Comparison of ENCODE assay signal across 11 cellular contexts in the genomic region with DNA sequence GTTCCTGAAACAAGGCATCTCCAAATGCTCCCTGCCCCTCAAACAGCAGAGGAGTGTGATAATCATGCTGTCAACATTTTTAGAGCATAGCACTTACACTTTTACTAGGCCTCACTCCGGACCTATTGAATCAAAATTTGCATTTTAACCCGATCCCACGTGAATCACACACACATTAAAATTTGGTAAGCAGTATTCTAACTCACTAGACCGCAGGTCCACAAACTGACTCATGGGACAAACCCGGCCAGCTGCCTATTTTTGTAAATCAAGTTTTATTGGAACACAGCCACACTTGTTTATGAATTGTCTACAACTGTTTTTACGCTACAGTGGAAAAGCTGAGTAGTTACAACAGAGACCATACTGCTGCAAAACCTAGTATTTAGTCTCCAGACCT. TPM values are rescaled to one million over a fixed set of nuclear protein-coding genes. Genes with fewer than 3 reads are reported as not detected.
DNase-seq lines count a peak whose midpoint lies in the region; TF ChIP-seq lines count a peak whose summit lies in the region.
"Had no signal": no experiment of that assay in that cellular context is flagged by ENCODE, and none has a peak within 500 bp of the region (broad histone marks: within the 10 kb centered on the region; RNA-seq: fewer than 3 reads in every experiment).

No MANE protein-coding gene starts in this region.

- H3K36me3 Mint-ChIP-seq in HFFc6 (ENCODE audit: low read depth): peaks cover 33% of the 10 kb centered on the region

- H3K4me3 ChIP-seq in mammary epithelial cell (replicated peaks in 1 of 3; ENCODE audit: insufficient read depth in 1 of 3, low read depth in 2 of 3, low read length in 3 of 3): no peak overlapping the region
- H3K4me3 ChIP-seq in right atrium auricular region: no peak overlapping the region

- H3K27ac ChIP-seq in mammary epithelial cell (ENCODE audit: insufficient read depth, low read depth, low read length) (no peak overlapping the region), right atrium auricular region (peak overlapping the region; percentile 76 to 84), temporal lobe (ENCODE audit: low read depth, low read length) (peak overlapping the region; percentile 84)
- H3K27ac ChIP-seq: KMS-11 had no signal

- no peaks in the 10 kb centered on the region for H3K9me3 ChIP-seq in mammary epithelial cell (replicated peaks; ENCODE audit: insufficient read depth, low read length)
- no peaks in the 10 kb centered on the region for H3K9me3 ChIP-seq in right atrium auricular region

- no peaks in the 10 kb centered on the region; the same call in 1 of the 2 replicates for H3K27me3 Mint-ChIP-seq in HFFc6 (ENCODE audit: insufficient read depth)
- H3K27me3 Mint-ChIP-seq: activated B cell treated with CpG ODN at 0.5 μM for 24 hours had no signal

- H4K20me1 ChIP-seq in mammary epithelial cell (ENCODE audit: insufficient read depth, low read length): no peaks in the 10 kb centered on the region

- H3K9ac ChIP-seq in mammary epithelial cell (ENCODE audit: insufficient read depth, low read length): no peak overlapping the region
- H3K9ac ChIP-seq: KMS-11 had no signal

- no peak for TF ChIP-seq CTCF in HFFc6 (IDR thresholded peaks at IDR 0.05)
- no peak for TF ChIP-seq CTCF in mammary epithelial cell (conservative IDR thresholded peaks at IDR 0.05 in 1 of 2, IDR thresholded peaks at IDR 0.05 in 1 of 2; ENCODE audit: extremely low read depth in 1 of 2, insufficient read depth in 1 of 2, low read depth in 1 of 2, low read length in 2 of 2)
- no peak for TF ChIP-seq CTCF in right atrium auricular region (IDR thresholded peaks at IDR 0.05)

- DNase-seq in HFFc6: peak; percentile 64
- DNase-seq in mammary epithelial cell: peak; percentile 8
- no peak for DNase-seq in right atrium auricular region (ENCODE audit: low spot score)
- DNase-seq in C1 segment of cervical spinal cord (lab: John Stamatoyannopoulos, UW): no peak
- DNase-seq in inferior parietal cortex (ENCODE audit: extremely low spot score): no peak
- no peak for DNase-seq in NCI-H69 (lab: John Stamatoyannopoulos, UW)
- DNase-seq: activated B cell treated with CpG ODN at 0.5 μM for 24 hours, DMS 273 treated with DMSO at 0.1 percent for 48 hours, left colon had no signal

- no peak overlapping the region for H2AFZ ChIP-seq in mammary epithelial cell (ENCODE audit: low read depth, low read length)

- dilution Hi-C loops in mammary epithelial cell (cut with HindIII; ENCODE audit: low sequenced_read_pairs): loop anchor here (25.0 kb wide), 1 partner anchor 661 kb away; no protein-coding TSS in a partner anchor

- no peak overlapping the region for H3K4me3 Mint-ChIP-seq in HFFc6
- H3K4me3 Mint-ChIP-seq: activated B cell treated with CpG ODN at 0.5 μM for 24 hours had no signal

- CTCF ChIA-PET in mammary epithelial cell (lab: Charles Lee; ENCODE audit: low non-redundant PET): no interaction called here

- peaks cover 36% of the 10 kb centered on the region for H3K4me1 Mint-ChIP-seq in HFFc6 (ENCODE audit: low read depth)
- H3K4me1 Mint-ChIP-seq: activated B cell treated with CpG ODN at 0.5 μM for 24 hours had no signal

- in situ Hi-C loops in mammary epithelial cell (cut with MboI; ENCODE audit: low sequenced_read_pairs in 2 of 2): loop anchor here in 1 of 2 donors (25.0 kb wide), 1 partner anchor 661 kb away; no protein-coding TSS in a partner anchor

- H3K4me1 ChIP-seq in mammary epithelial cell (ENCODE audit: insufficient read depth, low read length) (peaks cover 7% of the 10 kb centered on the region), right atrium auricular region (peaks cover 0 to 37% of the 10 kb centered on the region in 2 donors)

- H3K9me3 Mint-ChIP-seq in HFFc6: no peaks in the 10 kb centered on the region
- H3K9me3 Mint-ChIP-seq: activated B cell treated with CpG ODN at 0.5 μM for 24 hours had no signal

- H3K36me3 ChIP-seq in mammary epithelial cell (ENCODE audit: insufficient read depth, low read length): peaks cover 13% of the 10 kb centered on the region
- H3K36me3 ChIP-seq in right atrium auricular region: peaks cover 25% of the 10 kb centered on the region

- H3K27ac Mint-ChIP-seq in HFFc6: peak overlapping the region; percentile 70
- H3K27ac Mint-ChIP-seq: activated B cell treated with CpG ODN at 0.5 μM for 24 hours had no signal

- 95% methylated on average over 6 of the region's 6 CpGs for whole genome bisulfite sequencing in mammary epithelial cell (ENCODE audit: low coverage, missing lambda C conversion rate)

- H3K79me2 ChIP-seq in mammary epithelial cell (ENCODE audit: insufficient read depth, low read length): no peaks in the 10 kb centered on the region

- no peaks in the 10 kb centered on the region for H3K27me3 ChIP-seq in mammary epithelial cell (ENCODE audit: insufficient read depth, low read length)
- no peaks in the 10 kb centered on the region for H3K27me3 ChIP-seq in right atrium auricular region

- intact Hi-C loops in mammary epithelial cell (cut with micrococcal nuclease): no loop called here

- H3K4me2 ChIP-seq in mammary epithelial cell (ENCODE audit: insufficient read depth, low read depth, low read length): no peak overlapping the region
- H3K4me2 ChIP-seq: KMS-11 had no signal

- no TSS peak for BruUV-seq in mammary epithelial cell (replicated peaks; lab: Mats Ljungman, UMichigan)

RNA-seq across cellular contexts. Expression of gene SNX19, which starts 43.3 kb away (rescaled TPM):
- total RNA-seq in HFFc6 (2021; fragmentation: NEBNext Ultra II Directional; extraction: Animal tissue kit (Norgen Biotek cat#: 25700)): 10 to 100 TPM; 44.2 to 56.7 (median 50.2) TPM
- total RNA-seq in mammary epithelial cell (100 to 1,000 TPM in 1 of 2 donors, 10 to 100 TPM in 1; 56.4 to 112 TPM), right atrium auricular region (10 to 100 TPM; 66.9 to 85.1 TPM), temporal lobe (44.3 TPM)
- polyA plus RNA-seq in mammary epithelial cell: 40.8 TPM
- polyA minus RNA-seq in mammary epithelial cell: 82.7 TPM

Comparison
In these comparisons a context has a peak if more than half of its experiments do, and no peak if none do; other contexts are left out.
1. DNase-seq: peak in HFFc6 (single experiment) and mammary epithelial cell (single experiment); none in right atrium auricular region (single experiment), C1 segment of cervical spinal cord (0 of 14), inferior parietal cortex (single experiment) and NCI-H69 (single experiment).